In the genomic region with DNA sequence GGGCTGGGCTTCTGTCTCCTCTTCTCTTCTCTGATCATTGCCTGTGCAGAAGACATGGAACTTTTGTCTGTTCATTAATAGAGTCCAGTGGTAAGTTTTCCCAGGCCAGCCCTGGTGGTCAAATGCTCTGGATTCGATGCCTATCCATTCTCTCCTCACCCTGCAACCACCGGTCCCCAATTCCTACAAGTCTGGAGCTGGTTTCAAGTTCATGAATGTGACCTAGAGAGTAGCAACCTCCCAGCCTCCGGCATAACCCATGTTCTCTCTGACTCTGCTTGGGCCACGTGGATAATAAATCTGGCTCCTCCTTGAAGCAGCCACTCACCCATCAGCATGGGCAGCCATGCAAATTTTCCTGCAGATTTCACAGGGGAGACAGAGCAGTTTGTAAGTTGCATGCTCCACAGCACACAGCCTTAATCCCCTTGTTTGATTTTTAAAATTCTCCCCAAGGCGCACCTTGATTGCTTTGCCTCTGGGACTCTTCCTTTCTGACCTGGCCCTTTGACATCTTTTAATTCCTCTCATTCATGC, we compare ENCODE assay signal across 28 cellular contexts.
"Had no signal": no experiment of that assay in that cellular context is flagged by ENCODE, and none has a peak within 500 bp of the region (broad histone marks: within the 10 kb centered on the region; RNA-seq: fewer than 3 reads in every experiment).

No MANE protein-coding gene starts in this region.

- H3K9me3 ChIP-seq: adrenal gland, ascending aorta, colonic mucosa, gastroesophageal sphincter, spleen, transverse colon had no signal

- DNase-seq: activated CD4-positive, alpha-beta T cell treated with anti-CD3 and anti-CD28 coated beads for 48 hours; activated CD4-positive, alpha-beta T cell treated with anti-CD3 and anti-CD28 coated beads, Interleukin-2, amount 50 U/mL, for 48 hours; activated CD8-positive, alpha-beta memory T cell treated with anti-CD3 and anti-CD28 coated beads, Interleukin-2, amount 50 U/mL, for 4 hours; activated effector memory CD4-positive, alpha-beta T cell treated with anti-CD3 and anti-CD28 coated beads, Interleukin-2, amount 50 U/mL, for 16 hours; activated naive CD4-positive, alpha-beta T cell treated with anti-CD3 and anti-CD28 coated beads for 36 hours; activated naive CD8-positive, alpha-beta T cell treated with anti-CD3 and anti-CD28 coated beads for 36 hours; activated T-cell treated with anti-CD3 and anti-CD28 coated beads, Interleukin-2, amount 50 U/mL, for 1 hour; adrenal gland; cerebellar nuclear complex; colonic mucosa; effector memory CD4-positive, alpha-beta T cell; islet precursor cell; left cardiac atrium; mammary epithelial cell; naive B cell; posterior cingulate gyrus; right cardiac atrium; spleen; stimulated activated naive CD4-positive, alpha-beta T cell; transverse colon had no signal

- H3K4me3 Mint-ChIP-seq: activated naive CD4-positive, alpha-beta T cell treated with anti-CD3 and anti-CD28 coated beads for 36 hours; activated naive CD8-positive, alpha-beta T cell treated with anti-CD3 and anti-CD28 coated beads for 36 hours; activated T-helper 1 cell treated with anti-CD3 and anti-CD28 coated beads, Interleukin-12 subunit alpha, Interleukin-12 subunit beta, Interleukin-2, Interleukin-4 antibody, amounts not matched to agents 30 ng/mL and 10 ng/mL and 1 ng/mL, durations not matched to agents 14 hours and 24 hours and 36 hours; brain; naive B cell had no signal

- H3K4me3 ChIP-seq: adrenal gland, ascending aorta, cardiac muscle cell, colonic mucosa, gastroesophageal sphincter, hepatocyte, spleen, transverse colon had no signal

- H3K36me3 Mint-ChIP-seq: activated naive CD8-positive, alpha-beta T cell treated with anti-CD3 and anti-CD28 coated beads for 36 hours; brain; naive B cell had no signal

- H3K27me3 ChIP-seq: adrenal gland, ascending aorta, cardiac muscle cell, colonic mucosa, hepatocyte, transverse colon had no signal

- H3K27ac Mint-ChIP-seq: activated naive CD4-positive, alpha-beta T cell treated with anti-CD3 and anti-CD28 coated beads for 36 hours; activated naive CD8-positive, alpha-beta T cell treated with anti-CD3 and anti-CD28 coated beads for 36 hours; activated T-helper 1 cell treated with anti-CD3 and anti-CD28 coated beads, Interleukin-12 subunit alpha, Interleukin-12 subunit beta, Interleukin-2, Interleukin-4 antibody, amounts not matched to agents 30 ng/mL and 10 ng/mL and 1 ng/mL, durations not matched to agents 14 hours and 24 hours and 36 hours; brain; naive B cell had no signal

- H3K4me1 ChIP-seq: adrenal gland, ascending aorta, colonic mucosa, gastroesophageal sphincter, transverse colon had no signal

- ATAC-seq: activated CD4-positive, CD25-positive, alpha-beta regulatory T cell treated with anti-CD3 and anti-CD28 coated beads, Interleukin-2, amount 50 U/mL, for 24 hours; gastroesophageal sphincter; left cardiac atrium; right cardiac atrium had no signal

- H3K4me1 Mint-ChIP-seq: activated naive CD8-positive, alpha-beta T cell treated with anti-CD3 and anti-CD28 coated beads for 36 hours had no signal

- H3K9me3 Mint-ChIP-seq: activated naive CD4-positive, alpha-beta T cell treated with anti-CD3 and anti-CD28 coated beads for 36 hours; activated naive CD8-positive, alpha-beta T cell treated with anti-CD3 and anti-CD28 coated beads for 36 hours; activated T-helper 1 cell treated with anti-CD3 and anti-CD28 coated beads, Interleukin-12 subunit alpha, Interleukin-12 subunit beta, Interleukin-2, Interleukin-4 antibody, amounts not matched to agents 30 ng/mL and 10 ng/mL and 1 ng/mL, durations not matched to agents 14 hours and 24 hours and 36 hours had no signal

- H3K27ac ChIP-seq: adrenal gland, ascending aorta, cardiac muscle cell, colonic mucosa, gastroesophageal sphincter, hepatocyte, transverse colon, VCaP had no signal

- H3K36me3 ChIP-seq: adrenal gland, ascending aorta, cardiac muscle cell, colonic mucosa, gastroesophageal sphincter, spleen, transverse colon had no signal
